ENCODE assay signal across 8 cellular contexts in the genomic region with DNA sequence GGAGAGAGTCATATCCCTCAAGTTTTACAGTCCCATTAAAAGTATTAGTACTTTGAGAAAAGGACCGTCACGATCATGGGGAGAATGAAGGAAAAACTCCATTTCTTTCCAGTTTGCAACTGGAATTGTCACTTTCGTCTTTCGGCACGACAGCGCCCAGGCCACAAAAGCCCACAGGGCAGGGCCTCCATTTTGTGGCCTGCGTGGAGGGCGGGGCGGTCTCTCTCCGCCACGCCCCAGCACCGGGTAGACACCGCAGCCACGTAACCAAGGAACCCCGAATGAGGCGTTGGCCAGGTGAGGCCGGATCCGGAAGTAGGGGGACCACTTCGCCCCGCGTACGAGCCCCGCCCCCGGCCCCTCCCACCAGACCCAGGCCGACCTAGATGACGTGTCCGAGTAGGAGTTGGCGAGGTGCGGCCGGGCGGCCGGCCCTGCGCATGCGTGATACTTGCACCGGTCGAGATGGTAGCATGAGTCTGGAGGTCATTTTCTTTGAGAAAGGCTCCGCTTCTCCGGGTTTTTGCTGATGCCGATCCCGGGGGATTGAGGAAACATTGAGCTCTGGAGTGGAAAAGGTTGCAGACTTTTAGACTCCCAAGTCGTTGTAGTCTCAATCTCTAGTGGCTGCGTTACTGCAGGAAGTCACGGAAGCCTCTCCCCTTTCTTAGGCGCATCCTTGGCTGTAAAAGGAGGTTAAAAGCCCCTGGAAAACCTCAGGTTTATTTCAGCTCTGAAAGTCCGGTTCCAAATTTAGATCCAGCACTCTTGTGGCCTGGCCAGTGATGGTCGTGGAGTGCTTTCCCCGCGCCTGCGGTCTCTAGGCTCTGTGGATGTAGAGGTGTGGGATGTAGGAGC. TPM values are rescaled to one million over a fixed set of nuclear protein-coding genes. Genes with fewer than 3 reads are reported as not detected.
DNase-seq lines count a peak whose midpoint lies in the region; ATAC-seq and TF ChIP-seq lines count a peak whose summit lies in the region.

No MANE protein-coding gene starts in this region.

- POLR2A ChIA-PET in GM10248 (lab: Yijun Ruan, JAX) = no interaction called here
- POLR2A ChIA-PET in activated naive CD8-positive, alpha-beta T cell treated with anti-CD3 and anti-CD28 coated beads, Interleukin-2, amount 10 ng/mL, durations not matched to agents 7 days and 5 days (lab: Charles Lee) = interaction anchor here (0.5 to 1.3 kb wide), 3 partner anchors 81 to 973 kb away, joined by 3 read pairs; no protein-coding TSS in a partner anchor

- peak overlapping the region; percentile 100 for H3K27ac Mint-ChIP-seq in activated naive CD8-positive, alpha-beta T cell treated with anti-CD3 and anti-CD28 coated beads, Interleukin-2, amount 10 ng/mL, durations not matched to agents 7 days and 5 days
- H3K27ac Mint-ChIP-seq in osteocyte (ENCODE audit: unreplicated experiment) = peak overlapping the region; percentile 88

- intact Hi-C loops in Right ventricle myocardium inferior (cut with DNase I) = loop anchor here (5.0 kb wide), 1 partner anchor 109 kb away; the partner anchor contains the start of gene CLYBL

- no peaks in the 10 kb centered on the region for H3K9me3 ChIP-seq in thymus (ENCODE audit: control insufficient read depth)

- TF ChIP-seq CTCF in GM10248 (IDR thresholded peaks at IDR 0.05; ENCODE audit: control extremely low read depth, extremely low read depth, low read depth, missing control alignments) = no peak
- TF ChIP-seq CTCF in osteocyte (IDR thresholded peaks at IDR 0.05) = no peak

- H3K4me1 Mint-ChIP-seq in activated naive CD8-positive, alpha-beta T cell treated with anti-CD3 and anti-CD28 coated beads, Interleukin-2, amount 10 ng/mL, durations not matched to agents 7 days and 5 days = peaks cover 48% of the 10 kb centered on the region
- H3K4me1 Mint-ChIP-seq in osteocyte (ENCODE audit: unreplicated experiment) = peaks cover 47% of the 10 kb centered on the region

- DNase-seq in GM10248 (ENCODE audit: extremely low spot score) = peak; percentile 97
- peak; percentile 83 for DNase-seq in NCI-H1105 treated with DMSO at 0.1 percent for 48 hours (lab: John Stamatoyannopoulos, UW)
- DNase-seq in SKM-1 treated with dmso at 0.1 percent for 144 hours (lab: John Stamatoyannopoulos, UW; ENCODE audit: unreplicated experiment) = peak; percentile 86
- DNase-seq in activated naive CD8-positive, alpha-beta T cell treated with anti-CD3 and anti-CD28 coated beads, Interleukin-2, amount 10 ng/mL, durations not matched to agents 7 days and 5 days = peak; percentile 94
- peak; percentile 96 for DNase-seq in Right ventricle myocardium inferior (ENCODE audit: missing footprints)
- DNase-seq in osteocyte (ENCODE audit: extremely low spot score, unreplicated experiment) = peak; percentile 98

- no peaks in the 10 kb centered on the region for H3K36me3 ChIP-seq in thymus (ENCODE audit: control insufficient read depth, insufficient read depth)

- H3K9me3 Mint-ChIP-seq in activated naive CD8-positive, alpha-beta T cell treated with anti-CD3 and anti-CD28 coated beads, Interleukin-2, amount 10 ng/mL, durations not matched to agents 7 days and 5 days = no peaks in the 10 kb centered on the region
- H3K9me3 Mint-ChIP-seq in osteocyte (ENCODE audit: unreplicated experiment) = no peaks in the 10 kb centered on the region

- ATAC-seq in HG02610 (IDR thresholded peaks at IDR 0.05; ENCODE audit: unreplicated experiment) (peak; percentile 49), Right ventricle myocardium inferior (peak; percentile 92)
- peak; percentile 66 for ATAC-seq in activated naive CD8-positive, alpha-beta T cell treated with anti-CD3 and anti-CD28 coated beads, Interleukin-2, amount 10 ng/mL, durations not matched to agents 7 days and 5 days (ENCODE audit: low read depth)

- CTCF ChIA-PET in GM10248 (lab: Yijun Ruan, JAX) = interaction anchor here (0.7 to 1.1 kb wide), 3 partner anchors 15 to 62 kb away, joined by 3 read pairs; no protein-coding TSS in a partner anchor

- no peaks in the 10 kb centered on the region for H3K27me3 ChIP-seq in thymus (ENCODE audit: control insufficient read depth, insufficient read depth)

- peaks cover 15% of the 10 kb centered on the region for H3K4me1 ChIP-seq in thymus (ENCODE audit: control insufficient read depth, insufficient read depth, low read length)

- 7% methylated on average over 49 of the region's 49 CpGs for WGBS in thymus

- peaks cover 15% of the 10 kb centered on the region for H3K36me3 Mint-ChIP-seq in activated naive CD8-positive, alpha-beta T cell treated with anti-CD3 and anti-CD28 coated beads, Interleukin-2, amount 10 ng/mL, durations not matched to agents 7 days and 5 days
- H3K36me3 Mint-ChIP-seq in osteocyte (ENCODE audit: unreplicated experiment) = peaks cover 1% of the 10 kb centered on the region

- no peaks in the 10 kb centered on the region for H3K27me3 Mint-ChIP-seq in activated naive CD8-positive, alpha-beta T cell treated with anti-CD3 and anti-CD28 coated beads, Interleukin-2, amount 10 ng/mL, durations not matched to agents 7 days and 5 days
- peaks cover 2% of the 10 kb centered on the region for H3K27me3 Mint-ChIP-seq in osteocyte (ENCODE audit: unreplicated experiment)

- H3K4me3 Mint-ChIP-seq in activated naive CD8-positive, alpha-beta T cell treated with anti-CD3 and anti-CD28 coated beads, Interleukin-2, amount 10 ng/mL, durations not matched to agents 7 days and 5 days = peak overlapping the region; percentile 79
- H3K4me3 Mint-ChIP-seq in osteocyte (ENCODE audit: unreplicated experiment) = peak overlapping the region; percentile 78

- peak overlapping the region; percentile 72 for H3K4me3 ChIP-seq in thymus (ENCODE audit: low read length)

- H3K27ac ChIP-seq in thymus (ENCODE audit: low read depth) = peak overlapping the region; percentile 92

RNA-seq across cellular contexts. Expression of gene TM9SF2, which starts 2.7 kb away (rescaled TPM):
- total RNA-seq in activated naive CD8-positive, alpha-beta T cell treated with anti-CD3 and anti-CD28 coated beads, Interleukin-2, amount 10 ng/mL, durations not matched to agents 7 days and 5 days = 10 to 100 TPM; 58.4 to 59.7 TPM
- total RNA-seq in Right ventricle myocardium inferior (61.1 TPM), osteocyte (122 and 130 TPM in 2 replicates)
- 61.6 TPM for polyA plus RNA-seq in thymus

Comparison
In these comparisons a context has a peak if more than half of its experiments do, and no peak if none do; other contexts are left out.
1. Peak in every context shown above with its lines: DNase-seq, ATAC-seq, H3K4me3 ChIP-seq and H3K27ac ChIP-seq.